11 cellular contexts compared by ENCODE assay signal in the genomic region with DNA sequence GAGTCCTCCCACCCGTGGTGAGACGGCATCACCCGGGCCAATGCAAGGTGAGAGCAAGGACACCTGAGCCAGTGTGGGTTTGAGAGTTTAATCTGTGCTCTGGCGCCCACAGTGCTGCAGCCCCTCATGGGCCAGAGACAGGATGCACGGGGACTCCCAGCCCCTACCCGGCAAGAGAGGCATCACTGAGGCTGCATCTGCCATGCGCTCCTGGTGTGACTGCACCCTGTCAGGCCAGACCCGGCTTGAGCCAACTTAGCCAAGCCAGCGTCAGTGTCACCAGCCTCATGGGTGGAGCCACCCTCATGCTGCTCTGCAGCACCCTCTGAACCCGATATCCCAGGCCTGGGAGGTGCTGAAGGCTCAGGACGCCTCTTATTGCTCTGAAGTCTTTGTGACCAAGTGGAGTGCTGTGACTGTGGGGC. TPM values are rescaled to one million over a fixed set of nuclear protein-coding genes. Genes with fewer than 3 reads are reported as not detected.
DNase-seq lines count a peak whose midpoint lies in the region; ATAC-seq and TF ChIP-seq lines count a peak whose summit lies in the region.
"Had no signal": no experiment of that assay in that cellular context is flagged by ENCODE, and none has a peak within 500 bp of the region (broad histone marks: within the 10 kb centered on the region; RNA-seq: fewer than 3 reads in every experiment).

No MANE protein-coding gene starts in this region.

- peaks cover 12% of the 10 kb centered on the region for H4K20me1 ChIP-seq in PC-3 (ENCODE audit: low read length)

- no peak overlapping the region for H4K91ac ChIP-seq in trophoblast cell (ENCODE audit: low read depth, low read length)

- peak overlapping the region; percentile 57 for H3K4me3 Mint-ChIP-seq in T-helper 1 cell treated with Interleukin-12 subunit alpha and Interleukin-12 subunit beta and Interleukin-4 antibody, amounts not matched to agents 30 μg/mL and 1 μg/mL, for 36 hours
- peak overlapping the region; percentile 18 to 34 for H3K4me3 Mint-ChIP-seq in effector memory CD8-positive, alpha-beta T cell

- BruUV-seq in PC-3 (replicated peaks; lab: Mats Ljungman, UMichigan) = no TSS peak

- no peak for TF ChIP-seq CTCF in PC-3 (conservative IDR thresholded peaks at IDR 0.05; ENCODE audit: low read depth, low read length)

- peaks cover 8% of the 10 kb centered on the region for H3K36me3 Mint-ChIP-seq in T-helper 1 cell treated with Interleukin-12 subunit alpha and Interleukin-12 subunit beta and Interleukin-4 antibody, amounts not matched to agents 30 μg/mL and 1 μg/mL, for 36 hours (ENCODE audit: low read depth)
- H3K36me3 Mint-ChIP-seq in effector memory CD8-positive, alpha-beta T cell (ENCODE audit: insufficient read depth) = peaks cover 27% of the 10 kb centered on the region

- intact Hi-C loops in PC-3 (cut with micrococcal nuclease) (no loop called here), aorta (cut with DNase I) (no loop called here)

- peak overlapping the region; percentile 21 for H3K4ac ChIP-seq in trophoblast cell (ENCODE audit: low read depth, low read length)

- H4K8ac ChIP-seq in trophoblast cell (ENCODE audit: low read depth, low read length) = no peak overlapping the region

- H3K9me3 ChIP-seq in PC-3 (ENCODE audit: low read length) = no peaks in the 10 kb centered on the region
- peaks cover 3% of the 10 kb centered on the region for H3K9me3 ChIP-seq in trophoblast cell (ENCODE audit: insufficient read depth, low read depth, low read length)
- H3K9me3 ChIP-seq in aorta (ENCODE audit: control insufficient read depth, low read length) = no peaks in the 10 kb centered on the region
- H3K9me3 ChIP-seq: SJCRH30 had no signal

- H3K4me2 ChIP-seq in PC-3 (ENCODE audit: low read length) = peak overlapping the region; percentile 100
- H3K4me2 ChIP-seq in trophoblast cell (ENCODE audit: low read length) = no peak overlapping the region

- H3K4me3 ChIP-seq in PC-3 (ENCODE audit: low read length) (peak overlapping the region; percentile 92; the same call in 1 of the 2 replicates), trophoblast cell (ENCODE audit: low read depth, low read length) (no peak overlapping the region), aorta (ENCODE audit: low read length in 2 of 2) (no peak overlapping the region)
- H3K4me3 ChIP-seq: SJCRH30 had no signal

- H3K27ac ChIP-seq in PC-3 (ENCODE audit: low read length) (no peak overlapping the region), trophoblast cell (ENCODE audit: low read depth, low read length) (peak overlapping the region; percentile 2), aorta (ENCODE audit: low read depth in 1 of 2, low read length in 2 of 2) (no peak overlapping the region)
- H3K27ac ChIP-seq: SJCRH30 had no signal

- H3K36me3 ChIP-seq in PC-3 (ENCODE audit: low read depth, low read length) = no peaks in the 10 kb centered on the region
- peaks cover 46 to 47% of the 10 kb centered on the region in 2 experiments for H3K36me3 ChIP-seq in trophoblast cell (ENCODE audit: control insufficient read depth in 1 of 2, insufficient read depth in 2 of 2, low read length in 2 of 2)
- H3K36me3 ChIP-seq in aorta (ENCODE audit: control insufficient read depth in 1 of 2, insufficient read depth in 2 of 2, low read length in 1 of 2) = no peaks in the 10 kb centered on the region

- H3K4me1 ChIP-seq in PC-3 (ENCODE audit: insufficient read depth, low read length) = peaks cover 13% of the 10 kb centered on the region
- peaks cover 26 to 30% of the 10 kb centered on the region in 2 experiments for H3K4me1 ChIP-seq in trophoblast cell (ENCODE audit: control insufficient read depth in 1 of 2, insufficient read depth in 2 of 2, low read length in 2 of 2)
- no peaks in the 10 kb centered on the region for H3K4me1 ChIP-seq in aorta (ENCODE audit: control insufficient read depth in 1 of 2, insufficient read depth in 2 of 2, low read length in 2 of 2)

- H3K14ac ChIP-seq in trophoblast cell (ENCODE audit: low read length) = no peak overlapping the region

- CTCF ChIA-PET in PC-3 (lab: Charles Lee) = no interaction called here

- no peak overlapping the region for H2AFZ ChIP-seq in PC-3 (ENCODE audit: low read length)
- no peak overlapping the region for H2AFZ ChIP-seq in trophoblast cell (ENCODE audit: insufficient read depth, low read length, poor library complexity)

- ATAC-seq in PC-3 (no peak), HG03442 (IDR thresholded peaks at IDR 0.05; ENCODE audit: unreplicated experiment) (no peak), aorta (ENCODE audit: low FRiP score) (no peak)
- no peak for ATAC-seq in effector memory CD8-positive, alpha-beta T cell (replicated peaks)
- ATAC-seq: sciatic nerve had no signal

- H3K79me1 ChIP-seq in trophoblast cell (ENCODE audit: low read length) = peaks cover 9% of the 10 kb centered on the region

- peak overlapping the region; percentile 31 for H3K27ac Mint-ChIP-seq in T-helper 1 cell treated with Interleukin-12 subunit alpha and Interleukin-12 subunit beta and Interleukin-4 antibody, amounts not matched to agents 30 μg/mL and 1 μg/mL, for 36 hours
- H3K27ac Mint-ChIP-seq in effector memory CD8-positive, alpha-beta T cell = no peak overlapping the region

- no peaks in the 10 kb centered on the region for H3F3A ChIP-seq in PC-3 (ENCODE audit: low read length, unreplicated experiment)

- H2BK5ac ChIP-seq in trophoblast cell (ENCODE audit: low read depth, low read length, poor library complexity) = no peak overlapping the region

- no peak overlapping the region for H3K23ac ChIP-seq in trophoblast cell (ENCODE audit: low read length)

- peak overlapping the region; percentile 26 for H3K18ac ChIP-seq in trophoblast cell (ENCODE audit: low read length)

- H3K9me3 Mint-ChIP-seq in T-helper 1 cell treated with Interleukin-12 subunit alpha and Interleukin-12 subunit beta and Interleukin-4 antibody, amounts not matched to agents 30 μg/mL and 1 μg/mL, for 36 hours = no peaks in the 10 kb centered on the region
- no peaks in the 10 kb centered on the region for H3K9me3 Mint-ChIP-seq in effector memory CD8-positive, alpha-beta T cell

- H4K12ac ChIP-seq in trophoblast cell (ENCODE audit: low read depth, low read length) = peak overlapping the region; percentile 14

- H2AK5ac ChIP-seq in trophoblast cell (ENCODE audit: low read length) = no peak overlapping the region

- POLR2A ChIA-PET in PC-3 (lab: Charles Lee; ENCODE audit: unreplicated experiment) = no interaction called here

- H3K79me2 ChIP-seq in PC-3 (ENCODE audit: low read length) (peaks cover 39% of the 10 kb centered on the region), trophoblast cell (ENCODE audit: control insufficient read depth, insufficient read depth, low read length, poor library complexity) (peaks cover 10% of the 10 kb centered on the region)

- DNase-seq in T-helper 1 cell (no peak), PC-3 (no peak), trophoblast cell (no peak), DMS153 treated with DMSO at 0.1 percent for 48 hours (lab: John Stamatoyannopoulos, UW; ENCODE audit: unreplicated experiment) (no peak), aorta (no peak)
- no peak for DNase-seq in effector memory CD8-positive, alpha-beta T cell
- DNase-seq: NCI-H2081 treated with DMSO at 0.1 percent for 48 hours, SJCRH30 had no signal

- H2BK120ac ChIP-seq in trophoblast cell (ENCODE audit: insufficient read depth, low read length, poor library complexity) = no peak overlapping the region

- H3K27me3 ChIP-seq in PC-3 (ENCODE audit: low read length) (no peaks in the 10 kb centered on the region), trophoblast cell (ENCODE audit: insufficient read depth, low read length) (no peaks in the 10 kb centered on the region), aorta (ENCODE audit: control insufficient read depth in 1 of 2, insufficient read depth in 2 of 2, low read length in 1 of 2) (no peaks in the 10 kb centered on the region)
- H3K27me3 ChIP-seq: SJCRH30 had no signal

- WGBS in trophoblast cell (ENCODE audit: extremely low coverage, insufficient coverage, insufficient read length) = no CpG with 5 or more reads among the region's 11 CpGs
- WGBS in aorta, 2 donors = 74 to 75% methylated on average over 11 of the region's 11 CpGs

- no peaks in the 10 kb centered on the region for H3K9me2 ChIP-seq in PC-3 (replicated peaks; ENCODE audit: low read length)

- peaks cover 22% of the 10 kb centered on the region for H3K4me1 Mint-ChIP-seq in T-helper 1 cell treated with Interleukin-12 subunit alpha and Interleukin-12 subunit beta and Interleukin-4 antibody, amounts not matched to agents 30 μg/mL and 1 μg/mL, for 36 hours (ENCODE audit: low read depth)
- H3K4me1 Mint-ChIP-seq in effector memory CD8-positive, alpha-beta T cell (ENCODE audit: low read depth in 2 of 2) = peaks cover 22 to 24% of the 10 kb centered on the region in 2 donors

- H3K9ac ChIP-seq in PC-3 (ENCODE audit: low read length) (no peak overlapping the region), trophoblast cell (ENCODE audit: low read length) (peak overlapping the region; percentile 2)

- no peak overlapping the region for H2BK12ac ChIP-seq in trophoblast cell (ENCODE audit: low read length)

- H3K27me3 Mint-ChIP-seq in T-helper 1 cell treated with Interleukin-12 subunit alpha and Interleukin-12 subunit beta and Interleukin-4 antibody, amounts not matched to agents 30 μg/mL and 1 μg/mL, for 36 hours (ENCODE audit: low read depth) = no peaks in the 10 kb centered on the region
- no peaks in the 10 kb centered on the region for H3K27me3 Mint-ChIP-seq in effector memory CD8-positive, alpha-beta T cell

RNA-seq across cellular contexts. Expression of gene BRICD5, which starts 1.3 kb away (rescaled TPM):
- 2.1 and 4.8 TPM in 2 replicates for total RNA-seq in PC-3 (2014; rRNA removed)
- polyA plus RNA-seq in trophoblast cell (2013) = 4.1 and 5.5 TPM in 2 replicates
- total RNA-seq in aorta = 1 to 10 TPM; 3.4 to 6.0 TPM
- polyA plus RNA-seq in aorta = 10 to 100 TPM in 1 of 2 donors, under 1 TPM in 1; 0.88 to 36.1 TPM

RNA-seq across cellular contexts. Expression of gene PGP, which starts 2.7 kb away (rescaled TPM):
- total RNA-seq in PC-3 (2014; rRNA removed) (46.0 and 58.1 TPM in 2 replicates), aorta (1 to 10 TPM; 8.9 to 9.1 TPM)
- 36.6 and 37.5 TPM in 2 replicates for polyA plus RNA-seq in trophoblast cell (2013)
- 10 to 100 TPM in 1 of 2 donors, 1 to 10 TPM in 1; 7.3 to 15.4 TPM for polyA plus RNA-seq in aorta

RNA-seq across cellular contexts. Expression of gene MLST8, which starts 6.7 kb away (rescaled TPM):
- total RNA-seq in PC-3 (2014; rRNA removed) (63.3 and 73.6 TPM in 2 replicates), aorta (10 to 100 TPM; 14.1 to 19.9 TPM)
- 37.7 and 39.2 TPM in 2 replicates for polyA plus RNA-seq in trophoblast cell (2013)
- polyA plus RNA-seq in aorta = 10 to 100 TPM; 23.7 to 50.7 TPM

RNA-seq across cellular contexts. Expression of gene E4F1, which starts 11.5 kb away (rescaled TPM):
- total RNA-seq in PC-3 (2014; rRNA removed) (49.0 and 57.7 TPM in 2 replicates), aorta (10 to 100 TPM; 17.3 to 21.5 TPM)
- polyA plus RNA-seq in trophoblast cell (2013) = 11.3 and 12.5 TPM in 2 replicates
- 10 to 100 TPM; 12.9 to 75.7 TPM for polyA plus RNA-seq in aorta

RNA-seq across cellular contexts. Expression of gene CASKIN1, which starts 15.5 kb away (rescaled TPM):
- total RNA-seq in PC-3 (2014; rRNA removed) (1.6 and 1.7 TPM in 2 replicates), aorta (under 1 TPM in 1 of 2 donors, not detected in 1; 0.15 TPM)
- 0.44 and 0.67 TPM in 2 replicates for polyA plus RNA-seq in trophoblast cell (2013)
- under 1 TPM; 0.13 to 0.28 TPM for polyA plus RNA-seq in aorta
